In genomic region chr1:109716121-109716520, GRCh38 we compare ENCODE assay signal across 12 cellular contexts. TPM values are rescaled to one million over a fixed set of nuclear protein-coding genes. Genes with fewer than 3 reads are reported as not detected.
A peak's percentile ranks its signal among the peaks of the same experiment; 100 is the strongest.
DNase-seq lines count a peak whose midpoint lies in the region; ATAC-seq lines count a peak whose summit lies in the region.
"Had no signal": no experiment of that assay in that cellular context is flagged by ENCODE, and none has a peak within 500 bp of the region (broad histone marks: within the 10 kb centered on the region; RNA-seq: fewer than 3 reads in every experiment).

No MANE protein-coding gene starts in this region.

- peak overlapping the region; percentile 57 for H3K27ac ChIP-seq in layer of hippocampus (ENCODE audit: low read depth, low read length)
- H3K27ac ChIP-seq: C4-2B had no signal

- H3K9me3 Mint-ChIP-seq in activated CD4-positive, alpha-beta T cell treated with anti-CD3 and anti-CD28 coated beads, Interleukin-2, amount 10 ng/mL, durations not matched to agents 24 days and 14 days: no peaks in the 10 kb centered on the region

- no peak for DNase-seq in left ventricle myocardium superior
- no peak for DNase-seq in cardiac septum (ENCODE audit: low spot score)
- DNase-seq in NCI-H446 treated with DMSO at 0.1 percent for 48 hours (lab: John Stamatoyannopoulos, UW): no peak
- no peak for DNase-seq in activated CD4-positive, alpha-beta T cell treated with anti-CD3 and anti-CD28 coated beads, Interleukin-2, amount 10 ng/mL, durations not matched to agents 24 days and 14 days
- no peak for DNase-seq in activated CD4-positive, alpha-beta T cell treated with anti-CD3 and anti-CD28 coated beads for 4 hours
- DNase-seq: NCI-H1417, NCI-H1930, NCI-H2171, NCI-H774 had no signal

- H3K27me3 ChIP-seq in layer of hippocampus (ENCODE audit: control insufficient read depth, insufficient read depth, low read length): peaks cover 2% of the 10 kb centered on the region

- intact Hi-C loops in left ventricle myocardium superior (cut with micrococcal nuclease): no loop called here
- intact Hi-C loops in cardiac septum (cut with DNase I): loop anchor here (2.0 kb wide), 1 partner anchor 57 kb away; no protein-coding TSS in a partner anchor
- intact Hi-C loops in activated CD4-positive, alpha-beta T cell treated with anti-CD3 and anti-CD28 coated beads, Interleukin-2, amount 10 ng/mL, durations not matched to agents 24 days and 14 days (cut with micrococcal nuclease): no loop called here

- H3K27me3 Mint-ChIP-seq in activated CD4-positive, alpha-beta T cell treated with anti-CD3 and anti-CD28 coated beads, Interleukin-2, amount 10 ng/mL, durations not matched to agents 24 days and 14 days: peaks cover 2% of the 10 kb centered on the region

- no peaks in the 10 kb centered on the region for H3K36me3 Mint-ChIP-seq in activated CD4-positive, alpha-beta T cell treated with anti-CD3 and anti-CD28 coated beads, Interleukin-2, amount 10 ng/mL, durations not matched to agents 24 days and 14 days (ENCODE audit: low read depth)

- peaks cover 5% of the 10 kb centered on the region for H3K4me1 Mint-ChIP-seq in activated CD4-positive, alpha-beta T cell treated with anti-CD3 and anti-CD28 coated beads, Interleukin-2, amount 10 ng/mL, durations not matched to agents 24 days and 14 days

- H3K27ac Mint-ChIP-seq in activated CD4-positive, alpha-beta T cell treated with anti-CD3 and anti-CD28 coated beads, Interleukin-2, amount 10 ng/mL, durations not matched to agents 24 days and 14 days: no peak overlapping the region

- H3K4me3 Mint-ChIP-seq in activated CD4-positive, alpha-beta T cell treated with anti-CD3 and anti-CD28 coated beads, Interleukin-2, amount 10 ng/mL, durations not matched to agents 24 days and 14 days: no peak overlapping the region

- ATAC-seq in left ventricle myocardium superior: peak; percentile 31

RNA-seq across cellular contexts. Expression of gene GSTM5, which starts 4.1 kb away (rescaled TPM):
- total RNA-seq in left ventricle myocardium superior (2.6 TPM), cardiac septum (2.6 TPM)
- total RNA-seq in activated CD4-positive, alpha-beta T cell treated with anti-CD3 and anti-CD28 coated beads, Interleukin-2, amount 10 ng/mL, durations not matched to agents 24 days and 14 days: 0.07 TPM in 1 of 2 replicates, not detected in the other

RNA-seq across cellular contexts. Expression of gene GSTM3, which starts 24.7 kb away (rescaled TPM):
- total RNA-seq in left ventricle myocardium superior (113 TPM), cardiac septum (93.2 TPM)
- total RNA-seq in activated CD4-positive, alpha-beta T cell treated with anti-CD3 and anti-CD28 coated beads, Interleukin-2, amount 10 ng/mL, durations not matched to agents 24 days and 14 days: 12.4 and 13.0 TPM in 2 replicates

RNA-seq across cellular contexts. Expression of gene GSTM1, which starts 28.5 kb away (rescaled TPM):
- total RNA-seq in left ventricle myocardium superior: not detected
- total RNA-seq in cardiac septum: 44.1 TPM
- 92.2 and 94.2 TPM in 2 replicates for total RNA-seq in activated CD4-positive, alpha-beta T cell treated with anti-CD3 and anti-CD28 coated beads, Interleukin-2, amount 10 ng/mL, durations not matched to agents 24 days and 14 days
- total RNA-seq: A172 had no signal

RNA-seq across cellular contexts. Expression of gene EPS8L3, which starts 47.6 kb away (rescaled TPM):
- total RNA-seq in left ventricle myocardium superior (not detected), cardiac septum (not detected)
- not detected in 2 replicates for total RNA-seq in activated CD4-positive, alpha-beta T cell treated with anti-CD3 and anti-CD28 coated beads, Interleukin-2, amount 10 ng/mL, durations not matched to agents 24 days and 14 days
- total RNA-seq: A172 had no signal

RNA-seq across cellular contexts. Expression of gene GSTM2, which starts 48.3 kb away (rescaled TPM):
- total RNA-seq in left ventricle myocardium superior: 83.6 TPM
- total RNA-seq in cardiac septum: 43.5 TPM
- total RNA-seq in activated CD4-positive, alpha-beta T cell treated with anti-CD3 and anti-CD28 coated beads, Interleukin-2, amount 10 ng/mL, durations not matched to agents 24 days and 14 days: 17.5 and 18.4 TPM in 2 replicates

Comparison
In these comparisons a context has a peak if more than half of its experiments do, and no peak if none do; other contexts are left out.
1. RNA of gene GSTM1, which starts 28.5 kb away (total RNA-seq): 92.2 to 94.2 TPM in activated CD4-positive, alpha-beta T cell treated with anti-CD3 and anti-CD28 coated beads, Interleukin-2, amount 10 ng/mL, durations not matched to agents 24 days and 14 days and 44.1 TPM in cardiac septum (single experiment); not detected in left ventricle myocardium superior (single experiment); every median in the first group is over 10 times any median in the second.